ENCODE assay signal across 8 cellular contexts in the genomic region with DNA sequence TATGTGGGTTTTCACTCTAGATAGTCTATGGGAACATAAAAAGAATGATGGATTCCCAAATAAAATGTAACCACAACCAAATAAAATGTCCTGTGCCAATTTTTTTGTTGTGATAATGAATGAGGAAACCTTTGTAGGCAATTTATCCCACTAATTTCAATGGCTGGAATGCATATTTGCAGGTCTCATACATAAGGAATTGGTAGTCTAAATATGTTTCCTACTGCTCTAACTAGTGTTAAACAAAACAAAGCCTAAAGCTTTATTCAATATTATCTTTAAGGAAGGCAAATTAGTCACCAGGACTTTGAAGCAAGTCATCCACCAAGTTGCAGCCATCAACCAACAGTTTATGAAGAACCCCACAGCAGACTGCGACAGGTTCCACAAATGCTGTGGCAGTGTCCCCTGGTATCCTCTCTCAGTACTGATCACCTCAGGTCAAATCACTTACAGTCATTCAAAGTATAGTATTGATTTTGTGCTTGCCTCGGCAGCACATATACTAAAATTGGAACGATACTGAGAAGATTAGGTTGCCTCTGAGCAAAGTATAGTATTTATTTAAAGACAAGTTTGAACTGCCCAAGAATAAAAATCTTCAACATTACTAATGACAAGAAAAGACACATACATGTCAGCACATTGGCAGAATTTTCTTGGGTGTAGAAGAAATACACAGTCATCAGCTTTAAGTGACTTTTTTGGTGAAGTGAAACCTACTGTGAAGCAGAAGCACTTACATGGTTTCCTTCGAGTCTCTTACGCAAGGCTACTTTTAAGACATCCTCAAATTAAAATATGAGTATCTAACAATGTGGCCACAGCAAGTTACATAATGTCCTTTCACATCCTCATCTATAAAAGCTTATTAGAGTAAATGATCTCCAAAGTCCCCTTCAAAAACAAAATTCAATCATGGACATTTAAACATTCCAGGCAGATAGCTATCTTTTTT.
A peak's percentile ranks its signal among the peaks of the same experiment; 100 is the strongest.
DNase-seq lines count a peak whose midpoint lies in the region; ATAC-seq lines count a peak whose summit lies in the region.

No MANE protein-coding gene starts in this region.

- H3K9me3 Mint-ChIP-seq in stimulated activated naive B cell treated with anti-CD40 and anti-IgM and Interleukin-4, amounts not matched to agents 10 μg/mL and 1 μg/mL and 100 μg/mL, for 72 hours, result no peaks in the 10 kb centered on the region

- ATAC-seq in GM19324 (IDR thresholded peaks at IDR 0.05; ENCODE audit: low FRiP score, unreplicated experiment) (peak; percentile 56), HG02943 (IDR thresholded peaks at IDR 0.05; ENCODE audit: low read depth, unreplicated experiment) (peak; percentile 67)
- ATAC-seq in stimulated activated naive B cell treated with anti-CD40 and anti-IgM and Interleukin-4, amounts not matched to agents 10 μg/mL and 1 μg/mL and 100 μg/mL, for 72 hours (replicated peaks), result peak; percentile 97 to 98

- H3K4me1 Mint-ChIP-seq in stimulated activated naive B cell treated with anti-CD40 and anti-IgM and Interleukin-4, amounts not matched to agents 10 μg/mL and 1 μg/mL and 100 μg/mL, for 72 hours, result peaks cover 12 to 13% of the 10 kb centered on the region in 2 donors

- DNase-seq in SKM-1 (lab: John Stamatoyannopoulos, UW; ENCODE audit: unreplicated experiment) (peak; percentile 86), NCI-H510A (lab: John Stamatoyannopoulos, UW) (no peak)
- no peak for DNase-seq in stimulated activated naive B cell treated with anti-CD40 and anti-IgM and Interleukin-4, amounts not matched to agents 10 μg/mL and 1 μg/mL and 100 μg/mL, for 72 hours
- no peak for DNase-seq in activated naive CD4-positive, alpha-beta T cell (lab: John Stamatoyannopoulos, UW)
- no peak for DNase-seq in stimulated activated CD4-positive, alpha-beta T cell treated with anti-CD3 and anti-CD28 coated beads, Interleukin-1b, Interleukin-23, amount 100 ng/mL, for 48 hours
- no peak for DNase-seq in activated naive CD4-positive, alpha-beta T cell treated with anti-CD3 and anti-CD28 coated beads, Interleukin-2, amount 50 U/mL, for 16 hours

- H3K27me3 Mint-ChIP-seq in stimulated activated naive B cell treated with anti-CD40 and anti-IgM and Interleukin-4, amounts not matched to agents 10 μg/mL and 1 μg/mL and 100 μg/mL, for 72 hours, result no peaks in the 10 kb centered on the region

- H3K4me3 Mint-ChIP-seq in stimulated activated naive B cell treated with anti-CD40 and anti-IgM and Interleukin-4, amounts not matched to agents 10 μg/mL and 1 μg/mL and 100 μg/mL, for 72 hours, result no peak overlapping the region

- no peak overlapping the region for H3K27ac Mint-ChIP-seq in stimulated activated naive B cell treated with anti-CD40 and anti-IgM and Interleukin-4, amounts not matched to agents 10 μg/mL and 1 μg/mL and 100 μg/mL, for 72 hours

- H3K36me3 Mint-ChIP-seq in stimulated activated naive B cell treated with anti-CD40 and anti-IgM and Interleukin-4, amounts not matched to agents 10 μg/mL and 1 μg/mL and 100 μg/mL, for 72 hours, result peaks cover 6 to 19% of the 10 kb centered on the region in 2 donors
